In the genomic region with DNA sequence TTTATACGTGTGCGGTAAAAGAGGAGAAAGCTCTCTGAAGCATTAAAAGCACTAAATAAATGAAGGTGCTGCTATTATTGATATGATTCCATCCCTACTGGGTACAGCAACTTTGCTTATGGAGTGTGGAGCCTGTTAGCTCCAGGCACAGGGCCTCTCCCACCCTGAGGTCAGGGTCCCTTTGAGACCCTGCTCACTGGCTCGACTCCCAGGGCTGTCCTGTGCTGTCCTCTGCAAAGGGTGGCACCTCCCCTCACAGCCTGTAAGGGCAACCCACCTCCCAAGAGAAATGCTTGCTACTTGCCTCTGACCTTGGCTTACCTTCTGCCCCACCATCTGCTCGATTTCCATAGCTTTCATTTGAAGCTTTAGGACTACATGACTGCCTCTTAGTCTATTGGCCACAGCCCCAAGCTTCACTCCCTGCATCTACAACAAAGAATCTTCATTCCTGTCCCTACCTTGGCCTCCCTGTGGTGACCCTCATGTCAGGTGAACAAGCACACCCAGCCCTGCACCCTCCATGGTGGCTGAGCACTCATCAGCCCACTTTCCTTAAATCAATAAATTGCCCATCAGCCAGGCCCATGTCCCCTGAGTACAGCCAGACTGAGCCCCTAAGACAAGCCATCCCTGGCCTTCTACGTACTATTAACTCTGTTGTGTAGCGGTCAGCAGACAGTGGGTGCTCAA, we compare ENCODE assay signal across 20 cellular contexts.
"Had no signal": no experiment of that assay in that cellular context is flagged by ENCODE, and none has a peak within 500 bp of the region (broad histone marks: within the 10 kb centered on the region; RNA-seq: fewer than 3 reads in every experiment).

No MANE protein-coding gene starts in this region.

- H3K4me3 ChIP-seq: body of pancreas, cardiac muscle cell, lower lobe of right lung, spleen, thyroid gland, upper lobe of right lung had no signal

- H3K27ac ChIP-seq: body of pancreas, cardiac muscle cell, lower lobe of right lung, spleen, thyroid gland, upper lobe of right lung had no signal

- H3K36me3 ChIP-seq: cardiac muscle cell, lower lobe of right lung, spleen, thyroid gland, upper lobe of right lung had no signal

- H3K27me3 ChIP-seq: body of pancreas, cardiac muscle cell, spleen, thyroid gland, upper lobe of right lung had no signal

- ATAC-seq: activated CD4-positive, CD25-positive, alpha-beta regulatory T cell treated with anti-CD3 and anti-CD28 coated beads, Interleukin-2, amount 50 U/mL, for 24 hours; body of pancreas; lower lobe of right lung; T-helper 17 cell; upper lobe of right lung had no signal

- H3K9me3 Mint-ChIP-seq: activated CD4-positive, alpha-beta memory T cell treated with anti-CD3 and anti-CD28 coated beads, Interleukin-2, amount 10 ng/mL, durations not matched to agents 7 days and 5 days; activated CD4-positive, alpha-beta T cell treated with anti-CD3 and anti-CD28 coated beads, Interleukin-2, amount 10 ng/mL, durations not matched to agents 24 days and 14 days; stimulated activated naive CD8-positive, alpha-beta T cell treated with anti-CD3 and anti-CD28 coated beads, Interleukin-15, Interleukin-2, amounts not matched to agents 100 ng/mL and 50 ng/mL, for 24 hours had no signal

- H3K4me1 ChIP-seq: body of pancreas, lower lobe of right lung, spleen, thyroid gland, upper lobe of right lung had no signal

- DNase-seq: activated CD4-positive, alpha-beta memory T cell treated with anti-CD3 and anti-CD28 coated beads, Interleukin-2, amount 10 ng/mL, durations not matched to agents 7 days and 5 days; activated CD4-positive, alpha-beta T cell treated with anti-CD3 and anti-CD28 coated beads, Interleukin-2, amount 10 ng/mL, durations not matched to agents 24 days and 14 days; activated effector memory CD4-positive, alpha-beta T cell treated with anti-CD3 and anti-CD28 coated beads, Interleukin-2, amount 50 U/mL, for 16 hours; activated naive CD4-positive, alpha-beta T cell treated with anti-CD3 and anti-CD28 coated beads, Interleukin-2, amount 50 U/mL, for 16 hours; anterior cingulate cortex; body of pancreas; effector CD4-positive, alpha-beta T cell; foreskin fibroblast; kidney; lower lobe of right lung; naive B cell; spleen; stimulated activated CD4-positive, alpha-beta T cell treated with anti-CD3 and anti-CD28 coated beads, Interleukin-4, amount 100 ng/mL, for 1 hour; substantia nigra; T-helper 17 cell; thyroid gland; upper lobe of right lung had no signal

- H3K27me3 Mint-ChIP-seq: activated CD4-positive, alpha-beta memory T cell treated with anti-CD3 and anti-CD28 coated beads, Interleukin-2, amount 10 ng/mL, durations not matched to agents 7 days and 5 days; activated CD4-positive, alpha-beta T cell treated with anti-CD3 and anti-CD28 coated beads, Interleukin-2, amount 10 ng/mL, durations not matched to agents 24 days and 14 days; stimulated activated naive CD8-positive, alpha-beta T cell treated with anti-CD3 and anti-CD28 coated beads, Interleukin-15, Interleukin-2, amounts not matched to agents 100 ng/mL and 50 ng/mL, for 24 hours; T-helper 17 cell had no signal

- H3K27ac Mint-ChIP-seq: activated CD4-positive, alpha-beta memory T cell treated with anti-CD3 and anti-CD28 coated beads, Interleukin-2, amount 10 ng/mL, durations not matched to agents 7 days and 5 days; activated CD4-positive, alpha-beta T cell treated with anti-CD3 and anti-CD28 coated beads, Interleukin-2, amount 10 ng/mL, durations not matched to agents 24 days and 14 days; stimulated activated naive CD8-positive, alpha-beta T cell treated with anti-CD3 and anti-CD28 coated beads, Interleukin-15, Interleukin-2, amounts not matched to agents 100 ng/mL and 50 ng/mL, for 24 hours; T-helper 17 cell had no signal

- H3K4me3 Mint-ChIP-seq: activated CD4-positive, alpha-beta memory T cell treated with anti-CD3 and anti-CD28 coated beads, Interleukin-2, amount 10 ng/mL, durations not matched to agents 7 days and 5 days; activated CD4-positive, alpha-beta T cell treated with anti-CD3 and anti-CD28 coated beads, Interleukin-2, amount 10 ng/mL, durations not matched to agents 24 days and 14 days; naive B cell; stimulated activated naive CD8-positive, alpha-beta T cell treated with anti-CD3 and anti-CD28 coated beads, Interleukin-15, Interleukin-2, amounts not matched to agents 100 ng/mL and 50 ng/mL, for 24 hours; T-helper 17 cell had no signal

- H3K4me1 Mint-ChIP-seq: activated CD4-positive, alpha-beta memory T cell treated with anti-CD3 and anti-CD28 coated beads, Interleukin-2, amount 10 ng/mL, durations not matched to agents 7 days and 5 days; activated CD4-positive, alpha-beta T cell treated with anti-CD3 and anti-CD28 coated beads, Interleukin-2, amount 10 ng/mL, durations not matched to agents 24 days and 14 days; naive B cell had no signal

- H3K36me3 Mint-ChIP-seq: naive B cell had no signal
